In the genomic region with DNA sequence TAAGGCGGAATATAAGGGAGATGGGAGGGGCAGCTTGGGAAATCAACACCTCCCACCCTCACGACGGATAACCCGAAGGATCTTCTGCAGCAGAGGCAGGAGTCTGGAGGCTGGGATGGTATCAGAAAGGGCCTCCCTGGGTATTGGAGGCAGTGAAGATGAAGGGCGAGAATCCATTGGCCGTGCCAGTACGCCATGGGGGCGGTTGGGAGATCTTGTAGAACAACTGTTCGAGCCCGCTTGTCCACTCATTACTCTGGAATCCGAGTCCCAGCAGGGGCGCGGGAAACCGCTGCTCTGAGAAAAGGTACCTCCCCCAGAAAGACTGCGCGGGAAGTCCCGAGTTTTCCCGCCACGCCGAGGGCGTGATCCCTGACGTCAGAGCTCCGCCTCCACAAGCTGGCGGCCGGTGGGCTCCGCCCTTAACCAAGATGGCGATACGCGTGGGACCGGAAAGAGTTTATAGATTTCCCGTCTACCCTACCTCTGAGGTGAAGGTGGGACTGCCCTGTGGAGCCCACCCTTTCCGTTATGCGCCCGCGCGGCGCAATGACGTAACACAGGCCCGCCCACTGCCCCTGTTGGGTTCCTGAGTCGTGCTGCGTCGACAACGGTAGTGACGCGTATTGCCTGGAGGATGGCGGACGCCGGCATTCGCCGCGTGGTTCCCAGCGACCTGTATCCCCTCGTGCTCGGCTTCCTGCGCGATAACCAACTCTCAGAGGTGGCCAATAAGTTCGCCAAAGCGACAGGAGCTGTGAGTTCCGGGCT, we compare ENCODE assay signal across 8 cellular contexts. TPM values are rescaled to one million over a fixed set of nuclear protein-coding genes. Genes with fewer than 3 reads are reported as not detected.
DNase-seq lines count a peak whose midpoint lies in the region; ATAC-seq and TF ChIP-seq lines count a peak whose summit lies in the region.

TSS of gene NOLC1 (plus strand) at position 616 of the 771 bp plus-strand sequence. CDS start at position 638, 22 bp downstream.

- in situ Hi-C loops in GM18951 (cut with MboI; ENCODE audit: low sequenced_read_pairs, unreplicated experiment): no loop called here

- H2AFZ ChIP-seq in smooth muscle cell (ENCODE audit: low read depth): peak within 1 kb of the TSS; percentile 11

- TF ChIP-seq CTCF in activated B cell treated with CpG ODN at 0.5 μM for 24 hours (IDR thresholded peaks at IDR 0.05) (no peak), smooth muscle cell (IDR thresholded peaks at IDR 0.05; ENCODE audit: borderline replicate concordance, insufficient read depth, poor library complexity, severe bottlenecking) (no peak)

- no peaks in the 10 kb centered on the region for H3K9me3 Mint-ChIP-seq in activated B cell treated with CpG ODN at 0.5 μM for 24 hours

- peaks cover 37% of the 10 kb centered on the region for H3F3A ChIP-seq in smooth muscle cell (ENCODE audit: low read depth)

- DNase-seq in AG08395 (ENCODE audit: low spot score): peak; percentile 97
- DNase-seq in NCI-H345 (lab: John Stamatoyannopoulos, UW): peak; percentile 97
- peak; percentile 99 for DNase-seq in activated B cell treated with CpG ODN at 0.5 μM for 24 hours
- DNase-seq in caudate nucleus (lab: John Stamatoyannopoulos, UW): peak; percentile 48 to 99 (median 96)
- peak; percentile 95 for DNase-seq in iPS-NIHi7 (ENCODE audit: extremely low spot score)
- peak; percentile 95 for DNase-seq in smooth muscle cell (lab: John Stamatoyannopoulos, UW; ENCODE audit: unreplicated experiment)

- H3K36me3 ChIP-seq in smooth muscle cell (ENCODE audit: low read depth): peaks cover 8% of the 10 kb centered on the region

- intact Hi-C loops in activated B cell treated with CpG ODN at 0.5 μM for 24 hours (cut with micrococcal nuclease): loop anchor here (1.0 to 10.0 kb wide), 9 partner anchors 20 to 490 kb away; partner anchors contain the start of genes ARMH3, CUEDC2, GBF1 and LDB1

- POLR2A ChIA-PET in activated B cell treated with CpG ODN at 0.5 μM for 24 hours (lab: Charles Lee): interaction anchor here (0.6 to 2.3 kb wide), 16 partner anchors 9 to 592 kb away, joined by 3 to 11 read pairs (median 4); partner anchors contain the start of genes CUEDC2, OGA, PPRC1 and SUFU

- peaks cover 5% of the 10 kb centered on the region for H3K4me1 ChIP-seq in smooth muscle cell (ENCODE audit: low read depth)

- no peaks in the 10 kb centered on the region for H3K27me3 ChIP-seq in smooth muscle cell (ENCODE audit: low read depth)

- peaks cover 83% of the 10 kb centered on the region for H3K36me3 Mint-ChIP-seq in activated B cell treated with CpG ODN at 0.5 μM for 24 hours (ENCODE audit: low read depth)

- WGBS in smooth muscle cell (ENCODE audit: low lambda C conversion rate): 3% methylated on average over 59 of the region's 59 CpGs

- H3K4me3 Mint-ChIP-seq in activated B cell treated with CpG ODN at 0.5 μM for 24 hours: peak within 1 kb of the TSS; percentile 97

- peaks cover 35% of the 10 kb centered on the region for H3K4me1 Mint-ChIP-seq in activated B cell treated with CpG ODN at 0.5 μM for 24 hours

- H3K27ac Mint-ChIP-seq in activated B cell treated with CpG ODN at 0.5 μM for 24 hours: peak within 1 kb of the TSS; percentile 93

- H3K27me3 Mint-ChIP-seq in activated B cell treated with CpG ODN at 0.5 μM for 24 hours: no peaks in the 10 kb centered on the region

- TF ChIP-seq POLR2A in GM18951 (IDR thresholded peaks at IDR 0.05; ENCODE audit: extremely low read depth, insufficient read depth, insufficient read length): peak; percentile 94

- peak within 1 kb of the TSS; percentile 93 for H3K4me2 ChIP-seq in smooth muscle cell

- peaks cover 63% of the 10 kb centered on the region for H4K20me1 ChIP-seq in smooth muscle cell (ENCODE audit: low read depth)

- H3K9ac ChIP-seq in smooth muscle cell (ENCODE audit: low read depth): peak within 1 kb of the TSS; percentile 94

- H3K79me2 ChIP-seq in smooth muscle cell (ENCODE audit: low read depth): peaks cover 51% of the 10 kb centered on the region

- peak within 1 kb of the TSS; percentile 86 for H3K4me3 ChIP-seq in smooth muscle cell

- H3K9me3 ChIP-seq in smooth muscle cell (replicated peaks; ENCODE audit: low read depth): no peaks in the 10 kb centered on the region

- peak within 1 kb of the TSS; percentile 90 for H3K27ac ChIP-seq in caudate nucleus (ENCODE audit: low read depth, low read length)
- H3K27ac ChIP-seq in smooth muscle cell (ENCODE audit: low read depth): peak within 1 kb of the TSS; percentile 97

- ATAC-seq in HG03196 (IDR thresholded peaks at IDR 0.05; ENCODE audit: unreplicated experiment): peak; percentile 93
- peak; percentile 96 for ATAC-seq in activated B cell treated with CpG ODN at 0.5 μM for 24 hours (ENCODE audit: low read depth)

- CTCF ChIA-PET in activated B cell treated with CpG ODN at 0.5 μM for 24 hours (lab: Charles Lee): interaction anchor here (0.6 to 1.4 kb wide), 3 partner anchors 20 to 371 kb away, joined by 3 to 4 read pairs (median 3); no protein-coding TSS in a partner anchor

RNA-seq across cellular contexts. Expression of gene NOLC1, which starts in this region (rescaled TPM):
- total RNA-seq in activated B cell treated with CpG ODN at 0.5 μM for 24 hours (95.1 and 106 TPM in 2 replicates), smooth muscle cell (41.2 and 50.5 TPM in 2 replicates)
- 44.4 and 46.6 TPM in 2 replicates for polyA plus RNA-seq in smooth muscle cell

Comparison
In these comparisons a context has a peak if more than half of its experiments do, and no peak if none do; other contexts are left out.
1. Peak in every context shown above with its lines: DNase-seq, ATAC-seq, H3K4me3 ChIP-seq and H3K27ac ChIP-seq.